10 cellular contexts compared by ENCODE assay signal in genomic region chr9:124939944-124940343, GRCh38. TPM values are rescaled to one million over a fixed set of nuclear protein-coding genes. Genes with fewer than 3 reads are reported as not detected.
DNase-seq lines count a peak whose midpoint lies in the region; ATAC-seq, FAIRE-seq and TF ChIP-seq lines count a peak whose summit lies in the region.
"Had no signal": no experiment of that assay in that cellular context is flagged by ENCODE, and none has a peak within 500 bp of the region (broad histone marks: within the 10 kb centered on the region; RNA-seq: fewer than 3 reads in every experiment).

No MANE protein-coding gene starts in this region.

- intact Hi-C loops in heart right ventricle (cut with DNase I) (loop anchor here in 8 of 10 donors (5.0 to 10.0 kb wide), 6 partner anchors 65 to 247 kb away; partner anchors contain the start of genes SCAI (in 7 of the 8), PPP6C (in 2 of the 8) and NR6A1 (in 1 of the 8)), left cardiac atrium (cut with DNase I) (loop anchor here in 1 of 2 donors (5.0 kb wide), 1 partner anchor 202 kb away; the partner anchor contains the start of gene SCAI), breast epithelium (cut with DNase I; ENCODE audit: low total_unique reads) (no loop called here), uterus (cut with DNase I; ENCODE audit: low total_unique reads) (no loop called here)

- H3K4me1 ChIP-seq in heart right ventricle (peaks cover 0 to 26% (median 14%) of the 10 kb centered on the region in 9 donors), breast epithelium (no peaks in the 10 kb centered on the region), mesodermal cell (ENCODE audit: control insufficient read depth, insufficient read depth, low read length, poor library complexity, severe bottlenecking) (peaks cover 5% of the 10 kb centered on the region), uterus (peaks cover 0 to 5% of the 10 kb centered on the region in 2 donors)

- H3K9me3 ChIP-seq in heart right ventricle = no peaks in the 10 kb centered on the region
- H3K9me3 ChIP-seq in breast epithelium = no peaks in the 10 kb centered on the region
- no peaks in the 10 kb centered on the region for H3K9me3 ChIP-seq in mesodermal cell (ENCODE audit: control insufficient read depth, low read length)
- H3K9me3 ChIP-seq in uterus = no peaks in the 10 kb centered on the region

- H3K36me3 ChIP-seq in heart right ventricle (peaks cover 0 to 44% (median 6%) of the 10 kb centered on the region in 9 donors), breast epithelium (no peaks in the 10 kb centered on the region), mesodermal cell (ENCODE audit: control insufficient read depth, insufficient read depth, low read length) (peaks cover 16% of the 10 kb centered on the region), uterus (no peaks in the 10 kb centered on the region)

- H3K27ac ChIP-seq in heart right ventricle (peak overlapping the region in 9 of 10 donors; percentile 95 to 99 (median 97)), breast epithelium (peak overlapping the region; percentile 97 to 98), mesodermal cell (ENCODE audit: low read depth, low read length, severe bottlenecking) (no peak overlapping the region), uterus (peak overlapping the region; percentile 89 to 90)

- H3K4me3 ChIP-seq in heart right ventricle (peak overlapping the region in 9 of 10 donors; percentile 68 to 94 (median 87)), breast epithelium (peak overlapping the region; percentile 81 to 96 (median 91)), mesodermal cell (ENCODE audit: extremely low read depth, insufficient read depth, low read length, poor library complexity, severe bottlenecking) (peak overlapping the region; percentile 73), uterus (peak overlapping the region; percentile 58 to 71)

- DNase-seq in heart right ventricle (no peak), left cardiac atrium (no peak), breast epithelium (ENCODE audit: low spot score in 2 of 2) (no peak), uterus (no peak), GM12892 (ENCODE audit: insufficient read length) (no peak), NCI-H69 (lab: John Stamatoyannopoulos, UW) (no peak), RCC 7860 (ENCODE audit: low spot score) (no peak)
- DNase-seq: NCI-H1930 had no signal

- TF ChIP-seq POLR2A in breast epithelium (IDR thresholded peaks at IDR 0.05) (no peak), uterus (IDR thresholded peaks at IDR 0.05) (no peak), GM12892 (IDR thresholded peaks at IDR 0.05; ENCODE audit: low read depth, low read length) (no peak)

- H3K27me3 ChIP-seq in heart right ventricle (no peaks in the 10 kb centered on the region), breast epithelium (no peaks in the 10 kb centered on the region), uterus (no peaks in the 10 kb centered on the region)

- FAIRE-seq in GM12892 (lab: Jason Lieb, UNC) (no peak), RCC 7860 (lab: Jason Lieb, UNC) (no peak)
- FAIRE-seq: frontal cortex had no signal

- no peak for TF ChIP-seq CTCF in heart right ventricle (IDR thresholded peaks at IDR 0.05)
- TF ChIP-seq CTCF in breast epithelium (IDR thresholded peaks at IDR 0.05) = no peak
- TF ChIP-seq CTCF in uterus (IDR thresholded peaks at IDR 0.05) = no peak

- ATAC-seq in heart right ventricle = no peak
- ATAC-seq in left cardiac atrium = no peak

RNA-seq across cellular contexts. Expression of gene GOLGA1, which starts 0.9 kb away (rescaled TPM):
- total RNA-seq in heart right ventricle (10 to 100 TPM; 15.6 to 26.0 (median 19.2) TPM), left cardiac atrium (10 to 100 TPM; 17.8 to 18.9 TPM), breast epithelium (10 to 100 TPM; 20.6 to 23.0 (median 21.1) TPM), uterus (10 to 100 TPM in 3 of 4 donors, 1 to 10 TPM in 1; 6.7 to 25.7 (median 15.4) TPM)
- polyA plus RNA-seq in heart right ventricle = 1 to 10 TPM; 6.8 to 7.8 TPM
- 9.2 TPM for polyA plus RNA-seq in mesodermal cell (2013, experiment 1 of 2)
- 8.3 TPM for polyA plus RNA-seq in mesodermal cell (2013, experiment 2 of 2)
- polyA plus RNA-seq in GM12892 (2012; ENCODE audit: missing spikeins) = 10.1 TPM

Comparison
In these comparisons a context has a peak if more than half of its experiments do, and no peak if none do; other contexts are left out.
1. intact Hi-C loops: an anchor here in heart right ventricle (5.0 to 10.0 kb wide); none called in breast epithelium and uterus.